ENCODE assay signal across 16 cellular contexts in genomic region chr3:159654183-159655134, GRCh38.
DNase-seq lines count a peak whose midpoint lies in the region; ATAC-seq, FAIRE-seq and TF ChIP-seq lines count a peak whose summit lies in the region.
"Had no signal": no experiment of that assay in that cellular context is flagged by ENCODE, and none has a peak within 500 bp of the region (broad histone marks: within the 10 kb centered on the region; RNA-seq: fewer than 3 reads in every experiment).

No MANE protein-coding gene starts in this region.

- no peaks in the 10 kb centered on the region for H4K20me1 ChIP-seq in K562 (replicated peaks; ENCODE audit: control insufficient read depth, insufficient read depth, low read length)

- no peaks in the 10 kb centered on the region for H3K4me1 ChIP-seq in K562 (replicated peaks in 1 of 2; ENCODE audit: control insufficient read depth in 2 of 2, insufficient read depth in 2 of 2, low read length in 2 of 2)

- TF ChIP-seq RAD21 in K562 (CRISPR knock-in tag; conservative IDR thresholded peaks at IDR 0.05 in 1 of 2, IDR thresholded peaks at IDR 0.05 in 1 of 2): no peak

- no peak overlapping the region for H2AFZ ChIP-seq in K562 (ENCODE audit: low read depth, low read length)

- no peak overlapping the region for H3K4me3 Mint-ChIP-seq in stimulated activated memory B cell treated with anti-CD40 and anti-IgM and Interleukin-4, amounts not matched to agents 10 μg/mL and 1 μg/mL and 100 μg/mL, for 72 hours
- H3K4me3 Mint-ChIP-seq: CD14-positive monocyte had no signal

- H3K9me3 Mint-ChIP-seq in stimulated activated memory B cell treated with anti-CD40 and anti-IgM and Interleukin-4, amounts not matched to agents 10 μg/mL and 1 μg/mL and 100 μg/mL, for 72 hours: peaks cover 3% of the 10 kb centered on the region

- H3K36me3 ChIP-seq in K562 (ENCODE audit: control insufficient read depth, insufficient read depth, low read length): no peaks in the 10 kb centered on the region

- CTCF ChIA-PET in K562 (lab: Yijun Ruan, JAX; ENCODE audit: low intra/inter-chr PET ratio): no interaction called here

- POLR2A ChIA-PET in K562 (lab: Yijun Ruan, JAX): no interaction called here

- H3K4me1 Mint-ChIP-seq in stimulated activated memory B cell treated with anti-CD40 and anti-IgM and Interleukin-4, amounts not matched to agents 10 μg/mL and 1 μg/mL and 100 μg/mL, for 72 hours: no peaks in the 10 kb centered on the region
- H3K4me1 Mint-ChIP-seq: CD14-positive monocyte had no signal

- no peak overlapping the region for H3K9ac ChIP-seq in K562 (ENCODE audit: insufficient read depth in 1 of 2, low read depth in 2 of 2, low read length in 2 of 2)

- DNase-seq in Right ventricle myocardium superior: peak; percentile 42
- no peak for DNase-seq in cardiac septum (ENCODE audit: low spot score)
- no peak for DNase-seq in K562 (ENCODE audit: extremely low read depth in 1 of 4, low spot score in 3 of 4)
- DNase-seq in left colon: no peak
- no peak for DNase-seq in stimulated activated naive CD4-positive, alpha-beta T cell treated with Interleukin-2 at 50 U/mL for 16 hours (lab: John Stamatoyannopoulos, UW)
- no peak for DNase-seq in D341Med (ENCODE audit: low spot score)
- DNase-seq in dorsolateral prefrontal cortex: no peak
- DNase-seq: DMS153, H7, NCI-H1436, NCI-H2029, NCI-H510A treated with DMSO at 0.1 percent for 48 hours had no signal

- no peaks in the 10 kb centered on the region for H3K36me3 Mint-ChIP-seq in stimulated activated memory B cell treated with anti-CD40 and anti-IgM and Interleukin-4, amounts not matched to agents 10 μg/mL and 1 μg/mL and 100 μg/mL, for 72 hours
- H3K36me3 Mint-ChIP-seq: CD14-positive monocyte had no signal

- in situ Hi-C loops in K562 (cut with MboI): no loop called here

- H3K4me2 ChIP-seq in K562 (ENCODE audit: insufficient read depth, low read length): no peak overlapping the region

- no peak overlapping the region for H3K27ac Mint-ChIP-seq in stimulated activated memory B cell treated with anti-CD40 and anti-IgM and Interleukin-4, amounts not matched to agents 10 μg/mL and 1 μg/mL and 100 μg/mL, for 72 hours
- H3K27ac Mint-ChIP-seq: CD14-positive monocyte had no signal

- intact Hi-C loops in Right ventricle myocardium superior (cut with DNase I) (no loop called here), cardiac septum (cut with DNase I) (no loop called here), K562 (cut with micrococcal nuclease) (no loop called here), left colon (cut with DNase I, micrococcal nuclease) (no loop called here), dorsolateral prefrontal cortex (cut with DNase I) (no loop called here)

- no peaks in the 10 kb centered on the region for H3K27me3 Mint-ChIP-seq in stimulated activated memory B cell treated with anti-CD40 and anti-IgM and Interleukin-4, amounts not matched to agents 10 μg/mL and 1 μg/mL and 100 μg/mL, for 72 hours

- no peak for FAIRE-seq in K562 (lab: Jason Lieb, UNC)
- FAIRE-seq: GM19239 had no signal

- 0 out of 2 replicates have a peak, but pooled peaks cover 1% of the 10 kb centered on the region for H3K9me3 ChIP-seq in K562 (replicated peaks; ENCODE audit: control insufficient read depth, insufficient read depth, low read depth, low read length)

- BruUV-seq in K562 (replicated peaks; lab: Mats Ljungman, UMichigan): no TSS peak

- no peaks in the 10 kb centered on the region for H3K79me2 ChIP-seq in K562 (ENCODE audit: control insufficient read depth, insufficient read depth, low read length)

- no peak for TF ChIP-seq POLR2A in K562 (conservative IDR thresholded peaks at IDR 0.05)

- 3% methylated on average over 4 of the region's 4 CpGs for WGBS in K562 (ENCODE audit: insufficient coverage, low coverage, missing lambda C conversion rate)

- no peak overlapping the region for H3K4me3 ChIP-seq in K562
- no peak overlapping the region for H3K4me3 ChIP-seq in dorsolateral prefrontal cortex
- H3K4me3 ChIP-seq: SK-N-MC had no signal

- H3K9me1 ChIP-seq in K562 (ENCODE audit: control insufficient read depth, insufficient read depth, low read length): no peaks in the 10 kb centered on the region

- TF ChIP-seq CTCF in K562 (IDR thresholded peaks at IDR 0.05 in 2 of 3, conservative IDR thresholded peaks at IDR 0.05 in 1 of 3; ENCODE audit: insufficient read depth in 2 of 3, low read depth in 1 of 3, low read length in 3 of 3) (no peak), dorsolateral prefrontal cortex (IDR thresholded peaks at IDR 0.05 in 54 of 56, conservative IDR thresholded peaks at IDR 0.05 in 2 of 56; ENCODE audit: low read depth in 1 of 56, partially characterized antibody in 56 of 56) (no peak)

- H3K27me3 ChIP-seq in K562 (ENCODE audit: control insufficient read depth in 2 of 2, insufficient read depth in 2 of 2, low read length in 2 of 2) (no peaks in the 10 kb centered on the region), dorsolateral prefrontal cortex (no peaks in the 10 kb centered on the region)

- no peak for TF ChIP-seq EP300 in K562 (IDR thresholded peaks at IDR 0.05; ENCODE audit: low read length)

- peak; percentile 91 for ATAC-seq in Right ventricle myocardium superior (ENCODE audit: poor library complexity)
- no peak for ATAC-seq in K562
- peak; percentile 65 for ATAC-seq in left colon
- no peak for ATAC-seq in stimulated activated memory B cell treated with anti-CD40 and anti-IgM and Interleukin-4, amounts not matched to agents 10 μg/mL and 1 μg/mL and 100 μg/mL, for 72 hours

- H3K27ac ChIP-seq in K562 (ENCODE audit: extremely low read depth, low read depth, low read length): no peak overlapping the region
- no peak overlapping the region for H3K27ac ChIP-seq in dorsolateral prefrontal cortex
- H3K27ac ChIP-seq: SK-N-MC had no signal

TF ChIP-seq in K562, 482 proteins besides CTCF, POLR2A, EP300 and RAD21 (continues in another document):
- TF ChIP-seq ZNF146 (CRISPR knock-in tag; IDR thresholded peaks at IDR 0.05; ENCODE audit: unreplicated experiment) (no peak), NFRKB (IDR thresholded peaks at IDR 0.05; ENCODE audit: low read depth) (no peak)

Comparison
In these comparisons a context has a peak if more than half of its experiments do, and no peak if none do; other contexts are left out.
1. ATAC-seq: peak in Right ventricle myocardium superior (single experiment) and left colon (single experiment); none in K562 (single experiment) and stimulated activated memory B cell treated with anti-CD40 and anti-IgM and Interleukin-4, amounts not matched to agents 10 μg/mL and 1 μg/mL and 100 μg/mL, for 72 hours (single experiment).